In the genomic region with DNA sequence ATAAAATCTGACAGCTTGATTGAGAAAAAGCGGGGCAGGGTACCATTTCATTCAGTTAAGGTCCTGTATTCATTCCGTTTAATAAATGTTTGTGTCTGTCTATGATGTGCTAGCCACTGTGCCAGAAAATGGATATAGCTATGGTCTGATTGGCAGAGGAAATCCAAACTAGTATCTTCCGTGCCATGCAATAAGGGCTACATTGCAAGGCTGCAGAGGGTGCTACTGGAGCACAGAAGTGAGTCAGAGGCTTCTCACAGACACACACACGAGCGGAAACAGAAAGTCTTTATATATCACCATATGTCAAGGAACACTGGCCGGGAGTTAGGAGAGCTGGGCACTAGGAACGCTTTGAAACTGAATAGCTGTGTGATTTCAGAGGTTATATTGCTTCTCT, we compare ENCODE assay signal across 8 cellular contexts. TPM values are rescaled to one million over a fixed set of nuclear protein-coding genes. Genes with fewer than 3 reads are reported as not detected.
DNase-seq lines count a peak whose midpoint lies in the region; ATAC-seq and TF ChIP-seq lines count a peak whose summit lies in the region.
"Not testable (repeated sequence)": the region's sequence is repeated elsewhere in the genome, so short reads cannot be mapped to it uniquely, and the experiment has no call there.

No MANE protein-coding gene starts in this region.

- H3K27me3 ChIP-seq in endodermal cell (ENCODE audit: control insufficient read depth, insufficient read depth, low read length, poor library complexity, severe bottlenecking); spleen (replicated peaks in 1 of 7): not testable (repeated sequence)

- peak overlapping the region; percentile 81 for H3K27ac Mint-ChIP-seq in endodermal cell

- H3K9me3 ChIP-seq in endodermal cell (ENCODE audit: control insufficient read depth, low read length); spleen: not testable (repeated sequence)

- peak; percentile 47 for ATAC-seq in GM19035 (IDR thresholded peaks at IDR 0.05; ENCODE audit: unreplicated experiment)
- peak; percentile 61 for ATAC-seq in HG03175 (IDR thresholded peaks at IDR 0.05; ENCODE audit: unreplicated experiment)

- intact Hi-C loops in lower leg skin (cut with DNase I; ENCODE audit: low total_unique reads); spleen (cut with DNase I; ENCODE audit: low total_unique reads): not testable (repeated sequence)

- H3K4me1 ChIP-seq in endodermal cell (ENCODE audit: control insufficient read depth, insufficient read depth, low read length); spleen: not testable (repeated sequence)

- not testable (repeated sequence) for H3K27ac ChIP-seq in endodermal cell (ENCODE audit: low read depth, low read length)
- peak overlapping the region in 7 of 8 donors; percentile 75 to 87 (median 82) for H3K27ac ChIP-seq in spleen

- H3K36me3 Mint-ChIP-seq in endodermal cell (ENCODE audit: low read depth), result not testable (repeated sequence)

- H3K9me3 Mint-ChIP-seq in endodermal cell, result not testable (repeated sequence)

- TF ChIP-seq POLR2A in lower leg skin (IDR thresholded peaks at IDR 0.05); spleen (IDR thresholded peaks at IDR 0.05): not testable (repeated sequence)

- peak overlapping the region; percentile 99 for H3K4me3 Mint-ChIP-seq in endodermal cell

- peak; percentile 24 for TF ChIP-seq CTCF in AG09319 (IDR thresholded peaks at IDR 0.05; ENCODE audit: low read depth, low read length)
- not testable (repeated sequence) for TF ChIP-seq CTCF in endodermal cell (conservative IDR thresholded peaks at IDR 0.05); lower leg skin (IDR thresholded peaks at IDR 0.05); spleen (IDR thresholded peaks at IDR 0.05 in 8 of 11, conservative IDR thresholded peaks at IDR 0.05 in 3 of 11)

- DNase-seq in AG09319 (ENCODE audit: extremely low read depth, low read depth) (peak; percentile 54), NOMO-1 (lab: John Stamatoyannopoulos, UW; ENCODE audit: unreplicated experiment in 2 of 2) (peak; percentile 10 to 54), endodermal cell (peak; percentile 36), lower leg skin (ENCODE audit: low spot score in 2 of 2) (peak in 1 of 2 donors; percentile 30)
- peak; percentile 52 for DNase-seq in activated CD8-positive, alpha-beta memory T cell treated with anti-CD3 and anti-CD28 coated beads, Interleukin-2, amount 50 U/mL, for 48 hours
- DNase-seq in spleen, result not testable (repeated sequence)

- H3K27me3 Mint-ChIP-seq in endodermal cell (ENCODE audit: insufficient read depth), result not testable (repeated sequence)

- H3K4me1 Mint-ChIP-seq in endodermal cell, result not testable (repeated sequence)

- H3K4me3 ChIP-seq in endodermal cell (ENCODE audit: low read length) (peak overlapping the region; percentile 86), lower leg skin (ENCODE audit: low read depth, poor library complexity, severe bottlenecking) (peak overlapping the region; percentile 77), spleen (peak overlapping the region; percentile 54 to 83 (median 62))

- WGBS in endodermal cell (ENCODE audit: insufficient coverage in 1 of 2, insufficient read length in 1 of 2), 2 experiments, result 0 to 25% methylated on average over 1 to 5 of the region's 7 CpGs
- WGBS in lower leg skin, 2 donors, result 9% methylated on average over 7 of the region's 7 CpGs
- 12 to 16% (median 14%) methylated on average over 7 of the region's 7 CpGs for WGBS in spleen, 5 donors

- not testable (repeated sequence) for H3K36me3 ChIP-seq in endodermal cell (ENCODE audit: control insufficient read depth, insufficient read depth, low read length)
- H3K36me3 ChIP-seq in spleen, result peaks cover 0 to 13% (median 3%) of the 10 kb centered on the region in 6 donors

- H3K9ac ChIP-seq in endodermal cell (ENCODE audit: extremely low read depth, low read length, poor library complexity, severe bottlenecking), result peak overlapping the region; percentile 66

RNA-seq across cellular contexts. Expression of a gene that starts 29.3 kb away (rescaled TPM):
- total RNA-seq in endodermal cell (10 to 100 TPM; 14.4 to 17.0 TPM), lower leg skin (10 to 100 TPM in 2 of 4 donors, 1 to 10 TPM in 2; 6.4 to 10.7 (median 9.2) TPM), spleen (10 to 100 TPM in 3 of 7 donors, 1 to 10 TPM in 4; 4.2 to 19.8 (median 8.9) TPM)
- 6.8 TPM for polyA plus RNA-seq in endodermal cell (2013, experiment 1 of 2)
- polyA plus RNA-seq in endodermal cell (2013, experiment 2 of 2), result 7.6 TPM
- polyA plus RNA-seq in spleen, result 1 to 10 TPM; 4.4 to 9.6 (median 6.4) TPM
